2 cellular contexts compared by ENCODE assay signal in genomic region chr11:47466201-47466600, GRCh38.
TF ChIP-seq lines count a peak whose summit lies in the region.

No MANE protein-coding gene starts in this region.

TF ChIP-seq in liver, 16 proteins besides CTCF, POLR2A, EP300 and RAD21:
- TF ChIP-seq HNF4G (IDR thresholded peaks at IDR 0.05) (no peak), TAF1 (conservative IDR thresholded peaks at IDR 0.05) (no peak), GABPA (IDR thresholded peaks at IDR 0.05 in 1 of 2, conservative IDR thresholded peaks at IDR 0.05 in 1 of 2) (no peak), ATF3 (IDR thresholded peaks at IDR 0.05) (no peak), JUND (IDR thresholded peaks at IDR 0.05) (no peak), ZBTB33 (IDR thresholded peaks at IDR 0.05) (no peak), NR2F2 (IDR thresholded peaks at IDR 0.05) (no peak), RXRA (IDR thresholded peaks at IDR 0.05) (no peak), FOXA2 (IDR thresholded peaks at IDR 0.05) (no peak), SP1 (IDR thresholded peaks at IDR 0.05) (no peak), MAX (IDR thresholded peaks at IDR 0.05) (no peak), REST (IDR thresholded peaks at IDR 0.05) (no peak), FOXA1 (IDR thresholded peaks at IDR 0.05) (no peak)

TF ChIP-seq in HepG2, 621 proteins besides CTCF, POLR2A, EP300 and RAD21:
- no peak for TF ChIP-seq ZBTB7B (CRISPR knock-in tag; IDR thresholded peaks at IDR 0.05)
